Comparison of ENCODE assay signal across 8 cellular contexts in the genomic region with DNA sequence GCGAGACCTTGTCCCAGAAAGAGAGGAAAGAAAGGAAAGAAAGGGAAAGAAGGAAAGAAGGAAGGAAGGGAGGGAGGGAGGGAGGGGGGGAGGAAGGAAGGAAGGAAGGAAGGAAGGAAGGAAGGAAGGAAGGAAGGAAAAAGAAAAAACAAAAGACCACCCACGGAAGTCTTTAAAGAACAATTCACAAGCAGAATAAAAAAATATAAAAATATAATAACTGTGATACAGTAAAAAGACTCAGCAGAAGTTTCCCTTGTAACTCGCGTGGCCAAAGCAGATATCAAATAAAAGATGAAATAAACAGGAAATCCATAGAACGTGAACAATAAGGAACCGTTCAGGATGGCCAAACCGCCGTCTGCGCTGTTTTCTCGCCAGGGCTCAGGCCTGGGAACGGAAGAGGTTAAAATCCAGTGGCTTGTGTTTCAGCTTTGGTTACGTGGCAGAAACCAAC. TPM values are rescaled to one million over a fixed set of nuclear protein-coding genes. Genes with fewer than 3 reads are reported as not detected.
DNase-seq lines count a peak whose midpoint lies in the region; ATAC-seq and TF ChIP-seq lines count a peak whose summit lies in the region.

No MANE protein-coding gene starts in this region.

- CTCF ChIA-PET in OCI-LY7 (lab: Charles Lee; ENCODE audit: unreplicated experiment) = interaction anchor here (0.6 kb wide), 1 partner anchor 517 kb away, joined by 3 read pairs; no protein-coding TSS in a partner anchor

- H3K4me3 ChIP-seq in OCI-LY7 (ENCODE audit: low read depth, low read length, poor library complexity, severe bottlenecking) (peak overlapping the region; percentile 82), dorsolateral prefrontal cortex (peak overlapping the region; percentile 69 to 97 (median 88))

- DNase-seq in NCI-H2107 (lab: John Stamatoyannopoulos, UW) (peak; percentile 54), NCI-H2107 treated with DMSO at 0.1 percent for 48 hours (lab: John Stamatoyannopoulos, UW; ENCODE audit: unreplicated experiment) (no peak), OCI-LY7 (ENCODE audit: low spot score) (no peak), dorsolateral prefrontal cortex (no peak), activated gamma-delta T cell (lab: John Stamatoyannopoulos, UW) (no peak)
- DNase-seq in naive thymus-derived CD8-positive, alpha-beta T cell = peak in 1 of 10 donors; percentile 48

- peak overlapping the region; percentile 76 for H3K4me2 ChIP-seq in OCI-LY7 (ENCODE audit: low read length)

- peaks cover 46% of the 10 kb centered on the region for H3K4me1 ChIP-seq in OCI-LY7 (ENCODE audit: insufficient read depth, low read length, poor library complexity, severe bottlenecking)

- intact Hi-C loops in OCI-LY7 (cut with micrococcal nuclease; ENCODE audit: unreplicated experiment) (loop anchor here (1.0 to 5.0 kb wide), 3 partner anchors 41 to 56 kb away; no protein-coding TSS in a partner anchor), dorsolateral prefrontal cortex (cut with DNase I) (loop anchor here (1.0 to 5.0 kb wide), 6 partner anchors 43 to 144 kb away; a partner anchor contains a TSS)

- H3K27me3 Mint-ChIP-seq in naive thymus-derived CD8-positive, alpha-beta T cell = peaks cover 2 to 22% (median 10%) of the 10 kb centered on the region in 5 donors

- peak overlapping the region; percentile 67 to 90 (median 88) for H3K4me3 Mint-ChIP-seq in naive thymus-derived CD8-positive, alpha-beta T cell

- TF ChIP-seq CTCF in OCI-LY7 (conservative IDR thresholded peaks at IDR 0.05; ENCODE audit: low read length) (no peak), dorsolateral prefrontal cortex (IDR thresholded peaks at IDR 0.05 in 54 of 56, conservative IDR thresholded peaks at IDR 0.05 in 2 of 56; ENCODE audit: low read depth in 1 of 56, partially characterized antibody in 56 of 56) (no peak)

- peak overlapping the region; percentile 77 for H2AFZ ChIP-seq in OCI-LY7 (ENCODE audit: low read length)

- H3K36me3 ChIP-seq in OCI-LY7 (ENCODE audit: insufficient read depth, low read length) = no peaks in the 10 kb centered on the region

- POLR2A ChIA-PET in OCI-LY7 (lab: Charles Lee) = interaction anchor here (0.6 to 1.5 kb wide), 7 partner anchors 9 to 432 kb away, joined by 3 to 5 read pairs (median 3); no protein-coding TSS in a partner anchor
- POLR2A ChIA-PET in naive thymus-derived CD8-positive, alpha-beta T cell (lab: Charles Lee) = interaction anchor here (0.6 to 0.7 kb wide), 2 partner anchors 57 to 71 kb away, joined by 3 to 4 read pairs; no protein-coding TSS in a partner anchor

- no peaks in the 10 kb centered on the region for H3K9me3 ChIP-seq in OCI-LY7 (ENCODE audit: low read length)

- H3K4me1 Mint-ChIP-seq in naive thymus-derived CD8-positive, alpha-beta T cell = peaks cover 11 to 35% (median 24%) of the 10 kb centered on the region in 4 donors

- no peaks in the 10 kb centered on the region for H3K9me2 ChIP-seq in OCI-LY7 (ENCODE audit: insufficient read depth, low read length)

- H3K27me3 ChIP-seq in dorsolateral prefrontal cortex = no peaks in the 10 kb centered on the region

- peaks cover 23% of the 10 kb centered on the region; the same call in 1 of the 2 replicates for H4K20me1 ChIP-seq in OCI-LY7 (ENCODE audit: insufficient read depth, low read length)

- H3K36me3 Mint-ChIP-seq in naive thymus-derived CD8-positive, alpha-beta T cell = peaks cover 0 to 3% (median 0%) of the 10 kb centered on the region in 3 donors

- no peak for ATAC-seq in naive thymus-derived CD8-positive, alpha-beta T cell
- ATAC-seq in HG02981 (IDR thresholded peaks at IDR 0.05; ENCODE audit: unreplicated experiment) = no peak
- ATAC-seq in HG03432 (IDR thresholded peaks at IDR 0.05; ENCODE audit: unreplicated experiment) = no peak

- H3K9me3 Mint-ChIP-seq in naive thymus-derived CD8-positive, alpha-beta T cell = no peaks in the 10 kb centered on the region

- H3K27ac Mint-ChIP-seq in naive thymus-derived CD8-positive, alpha-beta T cell = peak overlapping the region in 7 of 10 donors; percentile 8 to 75 (median 37)

- BruUV-seq in OCI-LY7 (replicated peaks; lab: Mats Ljungman, UMichigan) = no TSS peak

- H3K27ac ChIP-seq in OCI-LY7 (ENCODE audit: low read depth, low read length, poor library complexity, severe bottlenecking) (peak overlapping the region; percentile 25), dorsolateral prefrontal cortex (peak overlapping the region; percentile 21 to 98 (median 95))

- no peaks in the 10 kb centered on the region for H3K79me2 ChIP-seq in OCI-LY7 (ENCODE audit: insufficient read depth, low read depth, low read length)

RNA-seq across cellular contexts. Expression of a gene that starts 1.2 kb away (rescaled TPM):
- total RNA-seq in OCI-LY7 (2014; rRNA removed; shearing (Covaris generic)) = 17.2 and 20.6 TPM in 2 replicates
- total RNA-seq in OCI-LY7 (2022) = 27.7 and 31.1 TPM in 2 replicates
- 10 to 100 TPM; 25.8 to 83.3 (median 55.1) TPM for total RNA-seq in dorsolateral prefrontal cortex
- 1 to 10 TPM; 1.6 to 1.9 TPM for total RNA-seq in naive thymus-derived CD8-positive, alpha-beta T cell
- polyA plus RNA-seq in naive thymus-derived CD8-positive, alpha-beta T cell = 1 to 10 TPM in 1 of 3 donors, under 1 TPM in 2; 0.09 to 1.2 (median 0.18) TPM

Comparison
In these comparisons a context has a peak if more than half of its experiments do, and no peak if none do; other contexts are left out.
1. RNA of a gene that starts 1.2 kb away (total RNA-seq): 25.8 to 83.3 TPM in dorsolateral prefrontal cortex and 17.2 to 31.1 TPM in OCI-LY7; 1.6 to 1.9 TPM in naive thymus-derived CD8-positive, alpha-beta T cell; every median in the first group is over 4 times any median in the second.